In the genomic region with DNA sequence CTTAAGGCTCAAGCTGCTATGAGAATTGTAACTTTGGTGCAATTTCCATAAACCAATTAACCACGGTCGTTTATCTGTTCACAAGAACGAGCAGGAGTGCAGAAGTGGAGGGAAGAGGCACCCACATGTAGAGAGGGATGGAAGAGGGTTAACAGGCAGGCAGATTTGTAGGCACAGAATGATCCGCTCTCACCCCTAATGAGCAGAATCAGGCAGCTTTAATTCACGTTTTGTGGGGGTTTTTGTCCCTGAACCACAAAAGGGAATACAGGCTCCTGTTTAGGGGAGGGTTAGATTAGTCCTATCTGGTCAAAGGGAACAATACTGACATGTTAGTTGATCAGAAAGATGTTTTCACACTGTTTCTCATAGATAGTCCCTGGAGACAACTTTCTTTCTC, we compare ENCODE assay signal across 1 cellular context.
TF ChIP-seq lines count a peak whose summit lies in the region.

No MANE protein-coding gene starts in this region.

TF ChIP-seq in GM12878, 131 proteins besides CTCF, POLR2A, EP300 and RAD21 (continued from another document):
- TF ChIP-seq ELK1 (IDR thresholded peaks at IDR 0.05; ENCODE audit: low read depth, low read length) (no peak), MXI1 (IDR thresholded peaks at IDR 0.05; ENCODE audit: low read depth, low read length) (no peak), RAD51 (IDR thresholded peaks at IDR 0.05) (no peak), LARP7 (IDR thresholded peaks at IDR 0.05) (no peak), STAT1 (conservative IDR thresholded peaks at IDR 0.05) (no peak), ZNF24 (IDR thresholded peaks at IDR 0.05) (no peak)
